In the genomic region with DNA sequence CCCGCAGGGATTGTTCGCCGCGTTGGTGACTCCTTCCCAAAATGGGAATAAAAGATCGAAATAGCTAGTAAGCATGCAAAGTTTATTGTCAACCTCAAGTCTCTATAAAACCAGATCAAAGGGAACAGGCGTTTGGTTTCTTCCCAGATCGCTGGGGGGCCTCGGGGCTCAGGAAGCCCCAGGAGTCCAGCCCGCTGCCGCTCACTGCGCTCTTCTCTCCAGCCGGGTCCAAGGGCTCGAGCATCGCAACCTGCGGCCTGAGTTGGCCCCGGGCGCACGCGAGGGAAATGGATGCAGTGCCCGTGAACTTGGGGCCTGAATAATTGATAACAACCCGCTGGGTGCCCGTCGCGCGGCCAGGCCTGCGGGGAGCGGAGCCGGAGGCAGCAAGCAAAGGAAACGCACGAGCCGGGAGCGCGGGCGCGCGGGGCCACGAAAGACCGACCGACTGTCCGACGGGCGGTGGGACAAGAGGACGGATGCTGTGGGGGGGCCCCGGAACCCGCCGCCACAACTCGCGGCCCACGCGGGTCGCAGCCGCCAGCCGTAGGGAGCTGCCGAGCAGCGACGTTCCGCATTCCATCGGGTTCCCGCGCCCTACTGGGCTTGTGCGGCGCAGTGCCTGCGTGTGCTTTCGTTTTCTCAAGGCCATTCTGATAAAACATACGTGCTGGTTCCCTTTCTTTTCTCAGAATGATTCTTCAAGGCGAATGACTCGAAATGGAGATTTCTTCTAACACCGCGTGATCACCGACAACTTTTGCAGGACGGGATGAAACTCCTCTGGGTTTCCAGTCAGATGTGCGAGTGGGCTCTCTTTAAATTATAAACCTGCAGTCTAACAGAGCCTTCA, we compare ENCODE assay signal across 8 cellular contexts.
DNase-seq lines count a peak whose midpoint lies in the region; ATAC-seq, FAIRE-seq and TF ChIP-seq lines count a peak whose summit lies in the region.

No MANE protein-coding gene starts in this region.

- H3K4me3 ChIP-seq in brain microvascular endothelial cell (ENCODE audit: low read depth, low read length), result peak overlapping the region; percentile 46

- no peak for TF ChIP-seq CTCF in brain microvascular endothelial cell (IDR thresholded peaks at IDR 0.05; ENCODE audit: low read depth, low read length, missing control alignments)

- DNase-seq in EH (ENCODE audit: low read depth) (peak; percentile 62), MV-4-11 (lab: John Stamatoyannopoulos, UW) (peak; percentile 51), brain microvascular endothelial cell (peak; percentile 36), kidney tubule cell (ENCODE audit: low spot score) (peak; percentile 17), H54 (ENCODE audit: insufficient read length, low spot score) (no peak), NCI-H2196 (lab: John Stamatoyannopoulos, UW; ENCODE audit: unreplicated experiment) (no peak)
- DNase-seq in stimulated activated CD4-positive, alpha-beta T cell treated with anti-CD3 and anti-CD28 coated beads, Interleukin-4, amount 100 ng/mL, for 1 hour, result peak; percentile 22

- FAIRE-seq in H54 (lab: Jason Lieb, UNC), result no peak

- TF ChIP-seq POLR2A in H54 (IDR thresholded peaks at IDR 0.05; ENCODE audit: low read depth, low read length), result no peak

- in situ Hi-C loops in brain microvascular endothelial cell (cut with HindIII; ENCODE audit: low pct_ligation_motif_present, low sequenced_read_pairs), result no loop called here

- H3K27ac ChIP-seq in brain microvascular endothelial cell, result no peak overlapping the region

- no peak for ATAC-seq in GM18873 (IDR thresholded peaks at IDR 0.05; ENCODE audit: low FRiP score, unreplicated experiment)

- peaks cover 49% of the 10 kb centered on the region for H3K27me3 ChIP-seq in brain microvascular endothelial cell (replicated peaks)

- no peaks in the 10 kb centered on the region for H3K36me3 ChIP-seq in brain microvascular endothelial cell (replicated peaks)

Comparison
In these comparisons a context has a peak if more than half of its experiments do, and no peak if none do; other contexts are left out.
1. DNase-seq: peak in EH (single experiment), MV-4-11 (single experiment), brain microvascular endothelial cell (single experiment), kidney tubule cell (single experiment) and stimulated activated CD4-positive, alpha-beta T cell treated with anti-CD3 and anti-CD28 coated beads, Interleukin-4, amount 100 ng/mL, for 1 hour (single experiment); none in H54 (single experiment) and NCI-H2196 (single experiment).